ENCODE assay signal across 8 cellular contexts in genomic region chr1:28505406-28506187, GRCh38. TPM values are rescaled to one million over a fixed set of nuclear protein-coding genes. Genes with fewer than 3 reads are reported as not detected.
DNase-seq lines count a peak whose midpoint lies in the region; ATAC-seq and TF ChIP-seq lines count a peak whose summit lies in the region.

Gene RCC1, plus strand, starts transcription at chr1:28506043. Its CDS starts 23,824 bp downstream, at chr1:28529867.

- CTCF ChIA-PET in HEK293T (lab: Yijun Ruan, JAX) = no interaction called here
- CTCF ChIA-PET in activated naive CD4-positive, alpha-beta T cell treated with anti-CD3 and anti-CD28 coated beads for 36 hours (lab: Charles Lee) = interaction anchor here (0.7 to 1.2 kb wide), 2 partner anchors 54 to 257 kb away, joined by 3 read pairs; no protein-coding TSS in a partner anchor

- TF ChIP-seq CTCF in gastroesophageal sphincter (IDR thresholded peaks at IDR 0.05) = no peak

- H3K9me3 ChIP-seq in gastroesophageal sphincter = no peaks in the 10 kb centered on the region

- peaks cover 0 to 30% of the 10 kb centered on the region in 2 donors for H3K36me3 ChIP-seq in gastroesophageal sphincter

- no peak for TF ChIP-seq EP300 in gastroesophageal sphincter (IDR thresholded peaks at IDR 0.05)

- 1 to 2% methylated on average over 17 to 20 of the region's 41 CpGs for WGBS in gastroesophageal sphincter (ENCODE audit: low coverage in 1 of 2), 2 donors

- DNase-seq in GF-D8 (lab: John Stamatoyannopoulos, UW) (peak; percentile 94), HEK293T (ENCODE audit: extremely low spot score) (peak; percentile 100), NAMALWA (ENCODE audit: low spot score) (peak; percentile 100), SK-N-DZ (ENCODE audit: low spot score) (peak; percentile 99), non-pigmented ciliary epithelial cell (ENCODE audit: low read depth) (peak; percentile 95), superior temporal gyrus (ENCODE audit: extremely low spot score) (peak; percentile 100)
- DNase-seq in activated naive CD4-positive, alpha-beta T cell treated with anti-CD3 and anti-CD28 coated beads for 36 hours = peak; percentile 98

- H3K27ac Mint-ChIP-seq in activated naive CD4-positive, alpha-beta T cell treated with anti-CD3 and anti-CD28 coated beads for 36 hours = peak within 1 kb of the TSS; percentile 98

- H3K4me1 ChIP-seq in gastroesophageal sphincter = peaks cover 4 to 49% (median 33%) of the 10 kb centered on the region in 3 donors

- ATAC-seq in gastroesophageal sphincter = peak; percentile 98

- peak within 1 kb of the TSS; percentile 99 for H3K4me3 Mint-ChIP-seq in activated naive CD4-positive, alpha-beta T cell treated with anti-CD3 and anti-CD28 coated beads for 36 hours

- H3K27ac ChIP-seq in gastroesophageal sphincter = peak within 1 kb of the TSS; percentile 86 to 90 (median 89)

- H3K27me3 Mint-ChIP-seq in activated naive CD4-positive, alpha-beta T cell treated with anti-CD3 and anti-CD28 coated beads for 36 hours (ENCODE audit: low read depth) = peaks cover 3% of the 10 kb centered on the region

- H3K4me1 Mint-ChIP-seq in activated naive CD4-positive, alpha-beta T cell treated with anti-CD3 and anti-CD28 coated beads for 36 hours (ENCODE audit: low read depth) = peaks cover 22% of the 10 kb centered on the region

- no peaks in the 10 kb centered on the region for H3K9me3 Mint-ChIP-seq in activated naive CD4-positive, alpha-beta T cell treated with anti-CD3 and anti-CD28 coated beads for 36 hours

- H3K36me3 Mint-ChIP-seq in activated naive CD4-positive, alpha-beta T cell treated with anti-CD3 and anti-CD28 coated beads for 36 hours (ENCODE audit: low read depth) = peaks cover 55% of the 10 kb centered on the region

- peak within 1 kb of the TSS; percentile 74 to 83 for H3K4me3 ChIP-seq in gastroesophageal sphincter

- POLR2A ChIA-PET in HEK293T (lab: Yijun Ruan, JAX) = interaction anchor here (0.6 to 5.9 kb wide), 16 partner anchors 11 to 257 kb away, joined by 3 to 37 read pairs (median 3); partner anchors contain the start of gene MED18

- no peaks in the 10 kb centered on the region for H3K27me3 ChIP-seq in gastroesophageal sphincter

- intact Hi-C loops in activated naive CD4-positive, alpha-beta T cell treated with anti-CD3 and anti-CD28 coated beads for 36 hours (cut with micrococcal nuclease) = loop anchor here (1.0 to 5.0 kb wide), 12 partner anchors 13 to 258 kb away; partner anchors contain the start of genes RNU11, SESN2 and YTHDF2

- TF ChIP-seq POLR2A in gastroesophageal sphincter (IDR thresholded peaks at IDR 0.05) = peak; percentile 91

TF ChIP-seq in HEK293T, 16 proteins besides CTCF, POLR2A, EP300 and RAD21:
- TF ChIP-seq ELF4 (IDR thresholded peaks at IDR 0.05) (peak; percentile 99), BHLHE40 (IDR thresholded peaks at IDR 0.05; ENCODE audit: borderline replicate concordance) (no peak), HDGF (IDR thresholded peaks at IDR 0.05; ENCODE audit: borderline replicate concordance) (no peak), CTBP1 (IDR thresholded peaks at IDR 0.05; ENCODE audit: borderline replicate concordance) (0 out of 2 replicates have a peak, but pooled peaks have one; percentile 15)

RNA-seq across cellular contexts. Expression of gene RCC1, which starts in this region (rescaled TPM):
- 60.9 and 66.4 TPM in 2 replicates for polyA plus RNA-seq in SK-N-DZ (2014; cell fraction: cytosol; rRNA removed)
- 32.0 and 46.1 TPM in 2 replicates for polyA plus RNA-seq in SK-N-DZ (2014; cell fraction: nucleus; rRNA removed)
- total RNA-seq in activated naive CD4-positive, alpha-beta T cell treated with anti-CD3 and anti-CD28 coated beads for 36 hours = 100 to 1,000 TPM; 106 to 110 TPM
- total RNA-seq in gastroesophageal sphincter = 10 to 100 TPM in 3 of 4 donors, 1 to 10 TPM in 1; 5.8 to 21.6 (median 12.7) TPM

Comparison
In these comparisons a context has a peak if more than half of its experiments do, and no peak if none do; other contexts are left out.
1. Peak in every context shown above with its lines: DNase-seq, ATAC-seq, H3K4me3 ChIP-seq and H3K27ac ChIP-seq.
2. RNA of gene RCC1 (total RNA-seq): 106 to 110 TPM in activated naive CD4-positive, alpha-beta T cell treated with anti-CD3 and anti-CD28 coated beads for 36 hours; 5.8 to 21.6 TPM in gastroesophageal sphincter; every median in the first group is over 4 times any median in the second.